ENCODE assay signal across 8 cellular contexts in genomic region chr1:6245869-6246496, GRCh38. TPM values are rescaled to one million over a fixed set of nuclear protein-coding genes. Genes with fewer than 3 reads are reported as not detected.
DNase-seq lines count a peak whose midpoint lies in the region; ATAC-seq and FAIRE-seq lines count a peak whose summit lies in the region.

No MANE protein-coding gene starts in this region.

- FAIRE-seq in HTR-8/SVneo (lab: Jason Lieb, UNC) = no peak

- peaks cover 36% of the 10 kb centered on the region for H3K27me3 Mint-ChIP-seq in IgD-negative memory B cell
- H3K27me3 Mint-ChIP-seq in effector memory CD8-positive, alpha-beta T cell = peaks cover 51 to 73% of the 10 kb centered on the region in 2 donors

- peaks cover 7 to 12% (median 9%) of the 10 kb centered on the region in 3 donors for H3K4me1 Mint-ChIP-seq in IgD-negative memory B cell
- H3K4me1 Mint-ChIP-seq in effector memory CD8-positive, alpha-beta T cell (ENCODE audit: low read depth in 2 of 2) = peaks cover 7 to 17% of the 10 kb centered on the region in 2 donors

- ATAC-seq in effector memory CD8-positive, alpha-beta T cell (replicated peaks) = no peak
- ATAC-seq in GM18870 (IDR thresholded peaks at IDR 0.05; ENCODE audit: unreplicated experiment) (no peak), GM21423 (IDR thresholded peaks at IDR 0.05; ENCODE audit: unreplicated experiment) (no peak)

- H3K36me3 Mint-ChIP-seq in IgD-negative memory B cell = peaks cover 2% of the 10 kb centered on the region
- H3K36me3 Mint-ChIP-seq in effector memory CD8-positive, alpha-beta T cell (ENCODE audit: insufficient read depth) = peaks cover 14% of the 10 kb centered on the region

- peaks cover 0 to 3% (median 0%) of the 10 kb centered on the region in 3 donors for H3K9me3 Mint-ChIP-seq in IgD-negative memory B cell
- no peaks in the 10 kb centered on the region for H3K9me3 Mint-ChIP-seq in effector memory CD8-positive, alpha-beta T cell

- H3K27ac Mint-ChIP-seq in IgD-negative memory B cell = peak overlapping the region in 2 of 3 donors; percentile 43 to 87
- H3K27ac Mint-ChIP-seq in effector memory CD8-positive, alpha-beta T cell = no peak overlapping the region

- peak overlapping the region in 2 of 4 donors; percentile 76 to 79 for H3K4me3 Mint-ChIP-seq in IgD-negative memory B cell
- peak overlapping the region; percentile 73 to 76 for H3K4me3 Mint-ChIP-seq in effector memory CD8-positive, alpha-beta T cell

- peak; percentile 85 for DNase-seq in D341Med (ENCODE audit: low spot score)
- DNase-seq in T-helper 2 cell = peak in 4 of 5 experiments; percentile 21 to 37 (median 29)
- peak in 2 of 3 experiments; percentile 27 to 33 for DNase-seq in effector memory CD8-positive, alpha-beta T cell
- DNase-seq in stimulated activated CD8-positive, alpha-beta memory T cell treated with anti-CD3 and anti-CD28 coated beads, Interleukin-15, amount 100 ng/mL, for 48 hours (ENCODE audit: low read depth in 2 of 2) = peak; percentile 44 to 54
- DNase-seq in HTR-8/SVneo (ENCODE audit: insufficient read length, low spot score) = no peak

RNA-seq across cellular contexts. Expression of gene HES3, which starts 2.0 kb away (rescaled TPM):
- not detected for polyA plus RNA-seq in IgD-negative memory B cell

RNA-seq across cellular contexts. Expression of gene ICMT, which starts 10.2 kb away (rescaled TPM):
- polyA plus RNA-seq in IgD-negative memory B cell = 14.2 TPM

RNA-seq across cellular contexts. Expression of gene GPR153, which starts 14.9 kb away (rescaled TPM):
- polyA plus RNA-seq in IgD-negative memory B cell = 0.06 TPM

RNA-seq across cellular contexts. Expression of gene RNF207, which starts 40.1 kb away (rescaled TPM):
- 0.23 TPM for polyA plus RNA-seq in IgD-negative memory B cell

RNA-seq across cellular contexts. Expression of gene RPL22, which starts 46.6 kb away (rescaled TPM):
- polyA plus RNA-seq in IgD-negative memory B cell = 302 TPM

Comparison
In these comparisons a context has a peak if more than half of its experiments do, and no peak if none do; other contexts are left out.
1. H3K27ac Mint-ChIP-seq: peak in IgD-negative memory B cell (2 of 3); none in effector memory CD8-positive, alpha-beta T cell (0 of 2).